In genomic region chr1:58924016-58924565, GRCh38 we compare ENCODE assay signal across 17 cellular contexts.
DNase-seq lines count a peak whose midpoint lies in the region; ATAC-seq, FAIRE-seq and TF ChIP-seq lines count a peak whose summit lies in the region.
"Had no signal": no experiment of that assay in that cellular context is flagged by ENCODE, and none has a peak within 500 bp of the region (broad histone marks: within the 10 kb centered on the region; RNA-seq: fewer than 3 reads in every experiment).

No MANE protein-coding gene starts in this region.

- H3K79me2 ChIP-seq in K562 (ENCODE audit: control insufficient read depth, insufficient read depth, low read length), result no peaks in the 10 kb centered on the region

- H3K27ac ChIP-seq in K562 (ENCODE audit: extremely low read depth, low read depth, low read length) (no peak overlapping the region), esophagus muscularis mucosa (replicated peaks in 1 of 4) (no peak overlapping the region), neuronal stem cell (replicated peaks; ENCODE audit: low read length) (no peak overlapping the region)
- H3K27ac ChIP-seq: BLaER1 treated with 17β-estradiol and CSF1 and Interleukin-3, amounts not matched to agents 10 nM and 100 nM had no signal

- no peak overlapping the region for H3K4ac ChIP-seq in neuronal stem cell (ENCODE audit: low read length)

- POLR2A ChIA-PET in K562 (lab: Yijun Ruan, JAX), result interaction anchor here (0.6 kb wide), 1 partner anchor 838 kb away, joined by 3 read pairs; no protein-coding TSS in a partner anchor

- no peaks in the 10 kb centered on the region for H3K9me3 Mint-ChIP-seq in activated T-cell treated with anti-CD3 and anti-CD28 coated beads, Interleukin-2, amount 50 U/mL, for 72 hours
- no peaks in the 10 kb centered on the region for H3K9me3 Mint-ChIP-seq in type B pancreatic cell
- H3K9me3 Mint-ChIP-seq: CD8-positive, alpha-beta T cell had no signal

- H3K27me3 Mint-ChIP-seq in activated T-cell treated with anti-CD3 and anti-CD28 coated beads, Interleukin-2, amount 50 U/mL, for 72 hours (ENCODE audit: low read depth), result no peaks in the 10 kb centered on the region
- peaks cover 4% of the 10 kb centered on the region for H3K27me3 Mint-ChIP-seq in type B pancreatic cell
- H3K27me3 Mint-ChIP-seq: B cell had no signal

- FAIRE-seq in K562 (lab: Jason Lieb, UNC), result no peak
- FAIRE-seq: GM12878, HepG2 had no signal

- H3K36me3 ChIP-seq in K562 (ENCODE audit: control insufficient read depth, insufficient read depth, low read length), result no peaks in the 10 kb centered on the region
- no peaks in the 10 kb centered on the region for H3K36me3 ChIP-seq in esophagus muscularis mucosa
- H3K36me3 ChIP-seq in neuronal stem cell (replicated peaks in 1 of 2; ENCODE audit: control insufficient read depth in 2 of 2, insufficient read depth in 2 of 2, low read length in 2 of 2), result no peaks in the 10 kb centered on the region
- H3K36me3 ChIP-seq: BLaER1 treated with 17β-estradiol and CSF1 and Interleukin-3, amounts not matched to agents 10 nM and 100 nM had no signal

- H2BK120ac ChIP-seq in neuronal stem cell (ENCODE audit: low read depth, low read length), result no peak overlapping the region

- H3K27me3 ChIP-seq in K562 (ENCODE audit: control insufficient read depth in 2 of 2, insufficient read depth in 2 of 2, low read length in 2 of 2) (peaks cover 0 to 3% of the 10 kb centered on the region in 2 experiments; a peak in 1 of 5 replicates), esophagus muscularis mucosa (no peaks in the 10 kb centered on the region), neuronal stem cell (ENCODE audit: control insufficient read depth in 3 of 3, insufficient read depth in 3 of 3, low read depth in 1 of 3, low read length in 3 of 3) (peaks cover 0 to 38% (median 0%) of the 10 kb centered on the region in 3 experiments)
- H3K27me3 ChIP-seq: BLaER1 treated with 17β-estradiol and CSF1 and Interleukin-3, amounts not matched to agents 10 nM and 100 nM had no signal

- no peak overlapping the region for H2AK5ac ChIP-seq in neuronal stem cell (ENCODE audit: low read depth, low read length)

- ATAC-seq in activated T-cell treated with anti-CD3 and anti-CD28 coated beads, Interleukin-2, amount 50 U/mL, for 72 hours (replicated peaks in 1 of 2), result no peak
- no peak for ATAC-seq in K562
- ATAC-seq: CD8-positive, alpha-beta T cell; GM12878; HepG2 had no signal

- H2BK15ac ChIP-seq in neuronal stem cell (ENCODE audit: low read length), result no peak overlapping the region

- H3K23ac ChIP-seq in neuronal stem cell (ENCODE audit: low read depth, low read length, poor library complexity), result no peak overlapping the region

- BruUV-seq in K562 (replicated peaks; lab: Mats Ljungman, UMichigan), result no TSS peak

- TF ChIP-seq CTCF in K562 (IDR thresholded peaks at IDR 0.05 in 2 of 3, conservative IDR thresholded peaks at IDR 0.05 in 1 of 3; ENCODE audit: insufficient read depth in 2 of 3, low read depth in 1 of 3, low read length in 3 of 3), result no peak
- no peak for TF ChIP-seq CTCF in esophagus muscularis mucosa (IDR thresholded peaks at IDR 0.05)
- TF ChIP-seq CTCF in type B pancreatic cell (conservative IDR thresholded peaks at IDR 0.05), result no peak

- intact Hi-C loops in K562 (cut with micrococcal nuclease), result no loop called here
- intact Hi-C loops in esophagus muscularis mucosa (cut with DNase I), result no loop called here

- no peak overlapping the region for H3K4me2 ChIP-seq in K562 (ENCODE audit: insufficient read depth, low read length)
- H3K4me2 ChIP-seq in neuronal stem cell (ENCODE audit: insufficient read depth, low read length, poor library complexity, severe bottlenecking), result no peak overlapping the region
- H3K4me2 ChIP-seq: BLaER1 treated with 17β-estradiol and CSF1 and Interleukin-3, amounts not matched to agents 10 nM and 100 nM had no signal

- H2BK5ac ChIP-seq in neuronal stem cell (ENCODE audit: low read length), result no peak overlapping the region

- H3K36me3 Mint-ChIP-seq in activated T-cell treated with anti-CD3 and anti-CD28 coated beads, Interleukin-2, amount 50 U/mL, for 72 hours (ENCODE audit: insufficient read depth in 2 of 2), result no peaks in the 10 kb centered on the region
- H3K36me3 Mint-ChIP-seq in type B pancreatic cell, result no peaks in the 10 kb centered on the region
- H3K36me3 Mint-ChIP-seq: CD8-positive, alpha-beta T cell had no signal

- no peak overlapping the region for H4K91ac ChIP-seq in neuronal stem cell (ENCODE audit: low read depth, low read length, poor library complexity)

- H3K9me3 ChIP-seq in K562 (replicated peaks; ENCODE audit: control insufficient read depth, insufficient read depth, low read depth, low read length) (no peaks in the 10 kb centered on the region), esophagus muscularis mucosa (no peaks in the 10 kb centered on the region), neuronal stem cell (replicated peaks in 1 of 2; ENCODE audit: control insufficient read depth in 2 of 2, insufficient read depth in 1 of 2, low read depth in 1 of 2, low read length in 2 of 2) (no peaks in the 10 kb centered on the region)
- H3K9me3 ChIP-seq: BLaER1 treated with 17β-estradiol and CSF1 and Interleukin-3, amounts not matched to agents 10 nM and 100 nM had no signal

- H3K4me1 Mint-ChIP-seq in activated T-cell treated with anti-CD3 and anti-CD28 coated beads, Interleukin-2, amount 50 U/mL, for 72 hours (ENCODE audit: low read depth), result peaks cover 38% of the 10 kb centered on the region
- peaks cover 36% of the 10 kb centered on the region for H3K4me1 Mint-ChIP-seq in type B pancreatic cell (ENCODE audit: unreplicated experiment)

- H3K14ac ChIP-seq in neuronal stem cell (ENCODE audit: low read length), result no peak overlapping the region

- H4K20me1 ChIP-seq in K562 (replicated peaks; ENCODE audit: control insufficient read depth, insufficient read depth, low read length), result no peaks in the 10 kb centered on the region; the same call in 1 of the 2 replicates
- H4K20me1 ChIP-seq: BLaER1 treated with 17β-estradiol and CSF1 and Interleukin-3, amounts not matched to agents 10 nM and 100 nM had no signal

- peaks cover 2% of the 10 kb centered on the region for H3K79me1 ChIP-seq in neuronal stem cell (ENCODE audit: low read depth, low read length)

- H3K4me3 ChIP-seq in K562, result no peak overlapping the region
- H3K4me3 ChIP-seq in esophagus muscularis mucosa, result no peak overlapping the region
- no peak overlapping the region for H3K4me3 ChIP-seq in neuronal stem cell (ENCODE audit: low read length in 2 of 2)
- H3K4me3 ChIP-seq: BLaER1 treated with 17β-estradiol and CSF1 and Interleukin-3, amounts not matched to agents 10 nM and 100 nM; GM12878 had no signal

- no peak overlapping the region for H2AFZ ChIP-seq in K562 (ENCODE audit: low read depth, low read length)
- H2AFZ ChIP-seq in neuronal stem cell (ENCODE audit: low read length), result no peak overlapping the region

- CTCF ChIA-PET in K562 (lab: Yijun Ruan, JAX; ENCODE audit: low intra/inter-chr PET ratio), result no interaction called here

- H3K27ac Mint-ChIP-seq in activated T-cell treated with anti-CD3 and anti-CD28 coated beads, Interleukin-2, amount 50 U/mL, for 72 hours, result peak overlapping the region; percentile 70
- H3K27ac Mint-ChIP-seq in type B pancreatic cell, result peak overlapping the region; percentile 46
- H3K27ac Mint-ChIP-seq: B cell; CD8-positive, alpha-beta T cell; H9 had no signal

- no peak overlapping the region for H4K8ac ChIP-seq in neuronal stem cell (ENCODE audit: low read depth, low read length)

- TF ChIP-seq EP300 in K562 (IDR thresholded peaks at IDR 0.05; ENCODE audit: low read length) (no peak), esophagus muscularis mucosa (IDR thresholded peaks at IDR 0.05) (no peak)

- in situ Hi-C loops in K562 (cut with MboI), result no loop called here

- no peaks in the 10 kb centered on the region for H3K9me1 ChIP-seq in K562 (ENCODE audit: control insufficient read depth, insufficient read depth, low read length)

- H2BK12ac ChIP-seq in neuronal stem cell (ENCODE audit: low read length), result no peak overlapping the region

- H3K4me1 ChIP-seq in K562 (replicated peaks in 1 of 2; ENCODE audit: control insufficient read depth in 2 of 2, insufficient read depth in 2 of 2, low read length in 2 of 2) (peaks cover 6 to 11% of the 10 kb centered on the region in 2 experiments; a peak in 4 of 5 replicates), esophagus muscularis mucosa (peaks cover 10 to 26% (median 11%) of the 10 kb centered on the region in 4 donors), neuronal stem cell (ENCODE audit: control insufficient read depth in 2 of 2, insufficient read depth in 1 of 2, low read depth in 1 of 2, low read length in 2 of 2) (peaks cover 0 to 11% of the 10 kb centered on the region in 2 donors)

- H3K4me3 Mint-ChIP-seq in activated T-cell treated with anti-CD3 and anti-CD28 coated beads, Interleukin-2, amount 50 U/mL, for 72 hours, result no peak overlapping the region
- no peak overlapping the region for H3K4me3 Mint-ChIP-seq in type B pancreatic cell
- H3K4me3 Mint-ChIP-seq: B cell; CD8-positive, alpha-beta T cell; H9 had no signal

- TF ChIP-seq POLR2A in K562 (conservative IDR thresholded peaks at IDR 0.05) (no peak), esophagus muscularis mucosa (IDR thresholded peaks at IDR 0.05; ENCODE audit: low read depth) (no peak)

- H3K9ac ChIP-seq in K562 (ENCODE audit: insufficient read depth in 1 of 2, low read depth in 2 of 2, low read length in 2 of 2) (no peak overlapping the region), neuronal stem cell (ENCODE audit: low read depth, low read length, poor library complexity) (no peak overlapping the region)
- H3K9ac ChIP-seq: BLaER1 treated with 17β-estradiol and CSF1 and Interleukin-3, amounts not matched to agents 10 nM and 100 nM had no signal

- no peak for DNase-seq in activated T-cell treated with anti-CD3 and anti-CD28 coated beads, Interleukin-2, amount 50 U/mL, for 72 hours
- no peak for DNase-seq in activated T-cell treated with anti-CD3 and anti-CD28 coated beads, Interleukin-2, amount 50 U/mL, for 1 hour
- no peak for DNase-seq in K562 (ENCODE audit: extremely low read depth in 1 of 4, low spot score in 3 of 4)
- peak; percentile 26 for DNase-seq in esophagus muscularis mucosa (ENCODE audit: extremely low spot score)
- no peak for DNase-seq in type B pancreatic cell (ENCODE audit: extremely low spot score, unreplicated experiment)
- DNase-seq in AG20443 (ENCODE audit: low spot score), result no peak
- no peak for DNase-seq in neuronal stem cell (ENCODE audit: low spot score)
- DNase-seq: 8988T; Calu3; CD8-positive, alpha-beta T cell; DMS79 treated with DMSO at 0.1 percent for 48 hours; GOT3; H9 had no signal

- H3K18ac ChIP-seq in neuronal stem cell (ENCODE audit: low read length), result no peak overlapping the region

- no peak for TF ChIP-seq RAD21 in K562 (CRISPR knock-in tag; conservative IDR thresholded peaks at IDR 0.05 in 1 of 2, IDR thresholded peaks at IDR 0.05 in 1 of 2)

TF ChIP-seq in K562, 482 proteins besides CTCF, POLR2A, EP300 and RAD21 (continues in another document):
- TF ChIP-seq BCOR (IDR thresholded peaks at IDR 0.05), result peak; percentile 44; the same call in 1 of the 2 replicates
- peak; percentile 92 for TF ChIP-seq MTA1 (IDR thresholded peaks at IDR 0.05; ENCODE audit: borderline replicate concordance)
- 0 out of 2 replicates have a peak, but pooled peaks have one; percentile 18 for TF ChIP-seq SMARCE1 (IDR thresholded peaks at IDR 0.05)
- peak; percentile 47; the same call in 1 of the 2 replicates for TF ChIP-seq GATAD2A (IDR thresholded peaks at IDR 0.05)
- peak; percentile 95 for TF ChIP-seq GATAD2B (IDR thresholded peaks at IDR 0.05; ENCODE audit: borderline replicate concordance)
